ENCODE assay signal across 15 cellular contexts in genomic region chr17:1786708-1787107, GRCh38. TPM values are rescaled to one million over a fixed set of nuclear protein-coding genes. Genes with fewer than 3 reads are reported as not detected.
DNase-seq lines count a peak whose midpoint lies in the region; ATAC-seq and TF ChIP-seq lines count a peak whose summit lies in the region.
"Had no signal": no experiment of that assay in that cellular context is flagged by ENCODE, and none has a peak within 500 bp of the region (broad histone marks: within the 10 kb centered on the region; RNA-seq: fewer than 3 reads in every experiment).

No MANE protein-coding gene starts in this region.

- H3K36me3 ChIP-seq in SK-N-SH (replicated peaks in 1 of 2; ENCODE audit: control insufficient read depth in 1 of 2, insufficient read depth in 2 of 2, low read length in 1 of 2) (peaks cover 9 to 15% of the 10 kb centered on the region in 2 experiments), transverse colon (peaks cover 0 to 4% (median 0%) of the 10 kb centered on the region in 4 donors)

- H3K4me3 Mint-ChIP-seq in natural killer cell treated with Interleukin-12 subunit alpha and Interleukin-12 subunit beta and Interleukin-15 and Interleukin-18, amount 100 ng/mL, for 72 hours = no peak overlapping the region
- H3K4me3 Mint-ChIP-seq: activated T-helper 1 cell treated with anti-CD3 and anti-CD28 coated beads, Interleukin-12 subunit alpha, Interleukin-12 subunit beta, Interleukin-2, Interleukin-4 antibody, amounts not matched to agents 30 ng/mL and 10 ng/mL and 1 ng/mL, durations not matched to agents 14 hours and 24 hours and 36 hours; CD8-positive, alpha-beta memory T cell; effector memory CD8-positive, alpha-beta T cell; T-helper 17 cell had no signal

- ATAC-seq in SK-N-SH treated with all-trans-retinoic acid at 6 μM for 48 hours (no peak), GM18498 (IDR thresholded peaks at IDR 0.05; ENCODE audit: unreplicated experiment) (no peak)
- no peak for ATAC-seq in natural killer cell treated with Interleukin-12 subunit alpha and Interleukin-12 subunit beta and Interleukin-15 and Interleukin-18, amount 100 ng/mL, for 72 hours
- ATAC-seq: effector memory CD8-positive, alpha-beta T cell; T-helper 17 cell had no signal

- no peaks in the 10 kb centered on the region for H3K9me3 ChIP-seq in SK-N-SH
- H3K9me3 ChIP-seq in transverse colon = no peaks in the 10 kb centered on the region

- peaks cover 24% of the 10 kb centered on the region; the same call in 1 of the 2 replicates for H3K79me2 ChIP-seq in SK-N-SH (ENCODE audit: insufficient read depth)

- TF ChIP-seq CTCF in SK-N-SH (IDR thresholded peaks at IDR 0.05) = no peak
- no peak for TF ChIP-seq CTCF in fibroblast of mammary gland (conservative IDR thresholded peaks at IDR 0.05; ENCODE audit: control insufficient read depth, insufficient read depth, low read depth, low read length)
- no peak for TF ChIP-seq CTCF in transverse colon (IDR thresholded peaks at IDR 0.05)

- no peak for TF ChIP-seq RAD21 in SK-N-SH (IDR thresholded peaks at IDR 0.05; ENCODE audit: low read length)

- H3K9ac ChIP-seq in SK-N-SH = 0 out of 2 replicates have a peak overlapping the region, but pooled peaks have one; percentile 46

- H4K20me1 ChIP-seq in SK-N-SH (ENCODE audit: insufficient read depth) = no peaks in the 10 kb centered on the region

- DNase-seq in SK-N-SH = no peak
- peak; percentile 32 for DNase-seq in fibroblast of mammary gland (ENCODE audit: low read depth)
- DNase-seq in posterior vena cava (ENCODE audit: low spot score) = peak; percentile 72
- no peak for DNase-seq in transverse colon
- no peak for DNase-seq in natural killer cell treated with Interleukin-12 subunit alpha and Interleukin-12 subunit beta and Interleukin-15 and Interleukin-18, amount 100 ng/mL, for 72 hours (ENCODE audit: low spot score)
- DNase-seq in DMS 273 (lab: John Stamatoyannopoulos, UW; ENCODE audit: unreplicated experiment) = no peak
- DNase-seq: CD8-positive, alpha-beta memory T cell; effector memory CD8-positive, alpha-beta T cell; KG1; NCI-H510A treated with DMSO at 0.1 percent for 48 hours; T-helper 17 cell had no signal

- TF ChIP-seq EP300 in SK-N-SH (IDR thresholded peaks at IDR 0.05; ENCODE audit: borderline replicate concordance in 1 of 2, low read depth in 1 of 2, low read length in 1 of 2) = no peak
- TF ChIP-seq EP300 in transverse colon (IDR thresholded peaks at IDR 0.05; ENCODE audit: low read depth) = no peak

- H3K27ac ChIP-seq in SK-N-SH (ENCODE audit: low read depth in 2 of 2, low read length in 1 of 2) = peak overlapping the region; percentile 72 to 93; a peak in 3 of 4 replicates
- peak overlapping the region; percentile 83 to 94 (median 90) for H3K27ac ChIP-seq in transverse colon
- H3K27ac ChIP-seq: 22Rv1 had no signal

- H3K4me1 ChIP-seq in SK-N-SH (ENCODE audit: control insufficient read depth in 1 of 2, insufficient read depth in 2 of 2, low read depth in 1 of 2, low read length in 1 of 2) (peaks cover 12 to 22% of the 10 kb centered on the region in 2 experiments), transverse colon (peaks cover 6 to 61% (median 31%) of the 10 kb centered on the region in 4 donors)

- no peak overlapping the region for H3K27ac Mint-ChIP-seq in natural killer cell treated with Interleukin-12 subunit alpha and Interleukin-12 subunit beta and Interleukin-15 and Interleukin-18, amount 100 ng/mL, for 72 hours
- H3K27ac Mint-ChIP-seq: activated T-helper 1 cell treated with anti-CD3 and anti-CD28 coated beads, Interleukin-12 subunit alpha, Interleukin-12 subunit beta, Interleukin-2, Interleukin-4 antibody, amounts not matched to agents 30 ng/mL and 10 ng/mL and 1 ng/mL, durations not matched to agents 14 hours and 24 hours and 36 hours; T-helper 17 cell had no signal

- H3K9me3 Mint-ChIP-seq in natural killer cell treated with Interleukin-12 subunit alpha and Interleukin-12 subunit beta and Interleukin-15 and Interleukin-18, amount 100 ng/mL, for 72 hours = no peaks in the 10 kb centered on the region
- H3K9me3 Mint-ChIP-seq: activated T-helper 1 cell treated with anti-CD3 and anti-CD28 coated beads, Interleukin-12 subunit alpha, Interleukin-12 subunit beta, Interleukin-2, Interleukin-4 antibody, amounts not matched to agents 30 ng/mL and 10 ng/mL and 1 ng/mL, durations not matched to agents 14 hours and 24 hours and 36 hours; CD8-positive, alpha-beta memory T cell; effector memory CD8-positive, alpha-beta T cell had no signal

- 93% methylated on average over 7 of the region's 7 CpGs for WGBS in SK-N-SH (ENCODE audit: low lambda C conversion rate)
- WGBS in transverse colon (ENCODE audit: low coverage in 1 of 2), 2 donors = 75 to 78% methylated on average over 2 to 7 of the region's 7 CpGs

- peak overlapping the region; percentile 71; the same call in 1 of the 2 replicates for H3K4me2 ChIP-seq in SK-N-SH

- POLR2A ChIA-PET in SK-N-SH (lab: Yijun Ruan, JAX) = no interaction called here

- H3K4me3 ChIP-seq in SK-N-SH (ENCODE audit: low read depth in 2 of 2, low read length in 1 of 2) (no peak overlapping the region), fibroblast of mammary gland (ENCODE audit: control insufficient read depth, low read depth, low read length) (no peak overlapping the region), transverse colon (no peak overlapping the region)

- H3K36me3 Mint-ChIP-seq in natural killer cell treated with Interleukin-12 subunit alpha and Interleukin-12 subunit beta and Interleukin-15 and Interleukin-18, amount 100 ng/mL, for 72 hours = no peaks in the 10 kb centered on the region

- H3K27me3 Mint-ChIP-seq in natural killer cell treated with Interleukin-12 subunit alpha and Interleukin-12 subunit beta and Interleukin-15 and Interleukin-18, amount 100 ng/mL, for 72 hours = no peaks in the 10 kb centered on the region
- H3K27me3 Mint-ChIP-seq: CD8-positive, alpha-beta memory T cell; effector memory CD8-positive, alpha-beta T cell; T-helper 17 cell had no signal

- H2AFZ ChIP-seq in SK-N-SH (ENCODE audit: low read depth) = no peak overlapping the region

- peaks cover 0 to 4% of the 10 kb centered on the region in 2 donors for H3K4me1 Mint-ChIP-seq in natural killer cell treated with Interleukin-12 subunit alpha and Interleukin-12 subunit beta and Interleukin-15 and Interleukin-18, amount 100 ng/mL, for 72 hours (ENCODE audit: low read depth in 2 of 2)

- H3K27me3 ChIP-seq in SK-N-SH (ENCODE audit: insufficient read depth) = no peaks in the 10 kb centered on the region
- H3K27me3 ChIP-seq in transverse colon = no peaks in the 10 kb centered on the region

- H3F3A ChIP-seq in SK-N-SH (replicated peaks; ENCODE audit: insufficient read depth) = peaks cover 26% of the 10 kb centered on the region

- CTCF ChIA-PET in SK-N-SH (lab: Yijun Ruan, JAX) = interaction anchor here (7.9 kb wide), 1 partner anchor 68 kb away, joined by 112 read pairs; no protein-coding TSS in a partner anchor

- H3K9me2 ChIP-seq in SK-N-SH = no peaks in the 10 kb centered on the region

- intact Hi-C loops in posterior vena cava (cut with DNase I) = loop anchor here in 1 of 2 donors (5.0 kb wide), 1 partner anchor 46 kb away; the partner anchor contains the start of gene RPA1
- intact Hi-C loops in transverse colon (cut with DNase I; ENCODE audit: low total_unique reads) = no loop called here

- no peak for TF ChIP-seq POLR2A in transverse colon (IDR thresholded peaks at IDR 0.05)

- in situ Hi-C loops in transverse colon (cut with MboI; ENCODE audit: low pct_ligation_motif_present in 1 of 4, low pct_unique_long_range_greater_than_20kb in 1 of 4, low sequenced_read_pairs in 3 of 4) = loop anchor here in 2 of 4 donors (10.0 kb wide), 1 partner anchor 62 kb away; the partner anchor contains the start of gene WDR81 (in 2 of the 2)

TF ChIP-seq in SK-N-SH, 30 proteins besides CTCF, POLR2A, EP300 and RAD21 (continues in another document):
- TF ChIP-seq RFX5 (IDR thresholded peaks at IDR 0.05; ENCODE audit: low read length) = no peak
- no peak for TF ChIP-seq FOXJ3 (CRISPR knock-in tag; IDR thresholded peaks at IDR 0.05)
- TF ChIP-seq NFIC (IDR thresholded peaks at IDR 0.05; ENCODE audit: borderline replicate concordance) = no peak
- TF ChIP-seq CHD2 (IDR thresholded peaks at IDR 0.05; ENCODE audit: low read length, partially characterized antibody) = no peak

TF ChIP-seq in SK-N-SH treated with all-trans-retinoic acid at 6 μM for 48 hours, 23 proteins besides CTCF, POLR2A, EP300 and RAD21 (continues in another document):
- no peak for TF ChIP-seq ZNF70 (CRISPR knock-in tag; IDR thresholded peaks at IDR 0.05)
- TF ChIP-seq ZFP3 (CRISPR knock-in tag; IDR thresholded peaks at IDR 0.05) = no peak
- no peak for TF ChIP-seq ZNF8 (CRISPR knock-in tag; IDR thresholded peaks at IDR 0.05)

RNA-seq across cellular contexts. Expression of gene SERPINF1, which starts 24.8 kb away (rescaled TPM):
- 380 and 392 TPM in 2 replicates for polyA plus RNA-seq in SK-N-SH (2012; rRNA removed)
- polyA plus RNA-seq in SK-N-SH (2012; cell fraction: cytosol; rRNA removed) = 248 and 316 TPM in 2 replicates
- 275 and 299 TPM in 2 replicates for polyA plus RNA-seq in SK-N-SH (2012; cell fraction: nucleus; rRNA removed)
- total RNA-seq in posterior vena cava (1,000 to 10,000 TPM in 1 of 2 donors, 100 to 1,000 TPM in 1; 710 to 1,223 TPM), transverse colon (100 to 1,000 TPM in 3 of 4 donors, 10 to 100 TPM in 1; 88.3 to 340 (median 114) TPM)
- not detected for total RNA-seq in natural killer cell treated with Interleukin-12 subunit alpha and Interleukin-12 subunit beta and Interleukin-15 and Interleukin-18, amount 100 ng/mL, for 72 hours
- total RNA-seq: activated T-helper 1 cell treated with anti-CD3 and anti-CD28 coated beads, Interleukin-12 subunit alpha, Interleukin-12 subunit beta, Interleukin-2, Interleukin-4 antibody, amounts not matched to agents 30 ng/mL and 10 ng/mL and 1 ng/mL, durations not matched to agents 14 hours and 24 hours and 36 hours had no signal

RNA-seq across cellular contexts. Expression of gene SMYD4, which starts 43.0 kb away (rescaled TPM):
- 4.9 and 6.1 TPM in 2 replicates for polyA plus RNA-seq in SK-N-SH (2012; rRNA removed)
- 3.0 and 3.9 TPM in 2 replicates for polyA plus RNA-seq in SK-N-SH (2012; cell fraction: cytosol; rRNA removed)
- polyA plus RNA-seq in SK-N-SH (2012; cell fraction: nucleus; rRNA removed) = 8.2 and 13.4 TPM in 2 replicates
- total RNA-seq in posterior vena cava (10 to 100 TPM; 16.8 to 19.7 TPM), transverse colon (10 to 100 TPM in 2 of 4 donors, 1 to 10 TPM in 2; 4.1 to 14.8 (median 9.0) TPM)
- 10 to 100 TPM; 28.4 to 35.7 TPM for total RNA-seq in natural killer cell treated with Interleukin-12 subunit alpha and Interleukin-12 subunit beta and Interleukin-15 and Interleukin-18, amount 100 ng/mL, for 72 hours

RNA-seq across cellular contexts. Expression of gene RPA1, which starts 43.1 kb away (rescaled TPM):
- 47.2 and 53.7 TPM in 2 replicates for polyA plus RNA-seq in SK-N-SH (2012; rRNA removed)
- 48.7 and 51.8 TPM in 2 replicates for polyA plus RNA-seq in SK-N-SH (2012; cell fraction: cytosol; rRNA removed)
- 54.9 and 57.1 TPM in 2 replicates for polyA plus RNA-seq in SK-N-SH (2012; cell fraction: nucleus; rRNA removed)
- total RNA-seq in posterior vena cava (10 to 100 TPM; 77.3 to 86.2 TPM), transverse colon (100 to 1,000 TPM in 1 of 4 donors, 10 to 100 TPM in 2, 1 to 10 TPM in 1; 6.4 to 160 (median 23.9) TPM)
- 100 to 1,000 TPM; 144 to 169 TPM for total RNA-seq in natural killer cell treated with Interleukin-12 subunit alpha and Interleukin-12 subunit beta and Interleukin-15 and Interleukin-18, amount 100 ng/mL, for 72 hours

RNA-seq across cellular contexts. Expression of gene SERPINF2, which starts 44.0 kb away (rescaled TPM):
- 0.16 and 0.26 TPM in 2 replicates for polyA plus RNA-seq in SK-N-SH (2012; rRNA removed)
- polyA plus RNA-seq in SK-N-SH (2012; cell fraction: cytosol; rRNA removed) = 0.05 and 0.18 TPM in 2 replicates
- 1.0 and 1.5 TPM in 2 replicates for polyA plus RNA-seq in SK-N-SH (2012; cell fraction: nucleus; rRNA removed)
- total RNA-seq in posterior vena cava = 10 to 100 TPM; 40.7 to 41.7 TPM
- 10 to 100 TPM in 1 of 4 donors, 1 to 10 TPM in 2, not detected in 1; 3.2 to 10.5 (median 3.4) TPM for total RNA-seq in transverse colon
- under 1 TPM in 1 of 2 donors, not detected in 1; 0.24 TPM for total RNA-seq in natural killer cell treated with Interleukin-12 subunit alpha and Interleukin-12 subunit beta and Interleukin-15 and Interleukin-18, amount 100 ng/mL, for 72 hours
- polyA plus RNA-seq: CD8-positive, alpha-beta memory T cell had no signal

Comparison
In these comparisons a context has a peak if more than half of its experiments do, and no peak if none do; other contexts are left out.
1. DNase-seq: peak in fibroblast of mammary gland (single experiment) and posterior vena cava (single experiment); none in SK-N-SH (single experiment), transverse colon (single experiment), natural killer cell treated with Interleukin-12 subunit alpha and Interleukin-12 subunit beta and Interleukin-15 and Interleukin-18, amount 100 ng/mL, for 72 hours (single experiment) and DMS 273 (single experiment).
2. RNA of gene SERPINF1, which starts 24.8 kb away (total RNA-seq): 710 to 1,223 TPM in posterior vena cava and 88.3 to 340 TPM in transverse colon; not detected in natural killer cell treated with Interleukin-12 subunit alpha and Interleukin-12 subunit beta and Interleukin-15 and Interleukin-18, amount 100 ng/mL, for 72 hours; every median in the first group is over 10 times any median in the second.